In the genomic region with DNA sequence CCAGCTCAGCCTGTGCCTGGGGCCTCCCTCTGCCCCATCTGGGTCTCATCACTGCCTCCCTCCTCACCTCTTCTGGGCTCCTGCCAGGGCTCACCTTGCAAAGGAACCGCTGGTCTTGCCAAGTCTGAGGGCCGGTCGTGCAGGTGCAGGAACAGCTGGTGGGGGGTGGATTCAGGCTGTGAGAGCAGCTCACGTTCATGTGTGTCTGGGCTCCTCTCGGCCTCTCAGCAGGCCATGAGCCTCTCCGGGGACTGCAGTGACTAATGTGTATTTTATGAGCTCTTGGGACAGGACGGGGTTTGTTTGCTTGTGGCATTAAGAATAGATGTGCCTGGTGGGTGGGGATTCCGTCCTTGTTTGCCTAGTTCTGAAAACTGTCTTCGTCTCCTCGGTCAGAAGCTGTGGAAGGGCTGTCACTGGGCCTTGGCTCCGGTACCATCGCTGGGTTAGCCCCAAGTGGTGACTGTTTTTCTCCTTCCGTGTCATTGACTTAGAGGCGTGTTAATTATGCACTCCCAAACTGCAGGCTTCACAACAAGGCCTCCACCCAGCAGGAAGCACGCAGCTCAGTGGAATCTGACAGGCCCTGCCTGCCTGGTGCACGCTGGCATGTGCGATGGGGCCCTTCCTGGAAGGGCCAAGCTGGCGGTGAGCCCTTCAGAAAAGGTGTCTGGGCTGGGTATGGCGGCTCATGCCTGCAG, we compare ENCODE assay signal across 9 cellular contexts.
DNase-seq lines count a peak whose midpoint lies in the region; FAIRE-seq and TF ChIP-seq lines count a peak whose summit lies in the region.
"Had no signal": no experiment of that assay in that cellular context is flagged by ENCODE, and none has a peak within 500 bp of the region (broad histone marks: within the 10 kb centered on the region; RNA-seq: fewer than 3 reads in every experiment).

No MANE protein-coding gene starts in this region.

- no peak overlapping the region for H3K9ac ChIP-seq in neuronal stem cell (ENCODE audit: low read depth, low read length, poor library complexity)

- no peaks in the 10 kb centered on the region for H3K27me3 ChIP-seq in neuronal stem cell (ENCODE audit: control insufficient read depth in 3 of 3, insufficient read depth in 3 of 3, low read depth in 1 of 3, low read length in 3 of 3)
- H3K27me3 ChIP-seq: heart right ventricle had no signal

- no peak overlapping the region for H3K4ac ChIP-seq in neuronal stem cell (ENCODE audit: low read length)

- no peaks in the 10 kb centered on the region for H3K9me3 Mint-ChIP-seq in brain
- H3K9me3 Mint-ChIP-seq in activated T-helper 1 cell treated with anti-CD3 and anti-CD28 coated beads, Interleukin-12 subunit alpha, Interleukin-12 subunit beta, Interleukin-2, Interleukin-4 antibody, amounts not matched to agents 30 ng/mL and 10 ng/mL and 1 ng/mL, durations not matched to agents 14 hours and 24 hours and 36 hours: no peaks in the 10 kb centered on the region

- H2AFZ ChIP-seq in neuronal stem cell (ENCODE audit: low read length): no peak overlapping the region

- TF ChIP-seq CTCF in brain (conservative IDR thresholded peaks at IDR 0.05) (no peak), D721Med (IDR thresholded peaks at IDR 0.05; ENCODE audit: insufficient read depth, missing control alignments) (no peak)

- H3K4me3 Mint-ChIP-seq in brain: peak overlapping the region in 1 of 5 experiments; percentile 47
- H3K4me3 Mint-ChIP-seq in activated T-helper 1 cell treated with anti-CD3 and anti-CD28 coated beads, Interleukin-12 subunit alpha, Interleukin-12 subunit beta, Interleukin-2, Interleukin-4 antibody, amounts not matched to agents 30 ng/mL and 10 ng/mL and 1 ng/mL, durations not matched to agents 14 hours and 24 hours and 36 hours: no peak overlapping the region

- H3K27ac ChIP-seq in neuronal stem cell (replicated peaks; ENCODE audit: low read length): peak overlapping the region; percentile 28

- no peak overlapping the region for H2BK12ac ChIP-seq in neuronal stem cell (ENCODE audit: low read length)

- H2AK5ac ChIP-seq in neuronal stem cell (ENCODE audit: low read depth, low read length): peak overlapping the region; percentile 46

- peak overlapping the region; percentile 57 for H3K18ac ChIP-seq in neuronal stem cell (ENCODE audit: low read length)

- H3K36me3 ChIP-seq in neuronal stem cell (replicated peaks in 1 of 2; ENCODE audit: control insufficient read depth in 2 of 2, insufficient read depth in 2 of 2, low read length in 2 of 2): peaks cover 14 to 48% of the 10 kb centered on the region in 2 donors

- peaks cover 9 to 20% of the 10 kb centered on the region in 2 donors for H3K4me1 ChIP-seq in neuronal stem cell (ENCODE audit: control insufficient read depth in 2 of 2, insufficient read depth in 1 of 2, low read depth in 1 of 2, low read length in 2 of 2)

- H3K9me3 ChIP-seq in neuronal stem cell (replicated peaks in 1 of 2; ENCODE audit: control insufficient read depth in 2 of 2, insufficient read depth in 1 of 2, low read depth in 1 of 2, low read length in 2 of 2): no peaks in the 10 kb centered on the region
- H3K9me3 ChIP-seq: heart right ventricle had no signal

- peaks cover 41% of the 10 kb centered on the region for H3K36me3 Mint-ChIP-seq in brain
- H3K36me3 Mint-ChIP-seq in activated T-helper 1 cell treated with anti-CD3 and anti-CD28 coated beads, Interleukin-12 subunit alpha, Interleukin-12 subunit beta, Interleukin-2, Interleukin-4 antibody, amounts not matched to agents 30 ng/mL and 10 ng/mL and 1 ng/mL, durations not matched to agents 14 hours and 24 hours and 36 hours (ENCODE audit: low read depth): peaks cover 3% of the 10 kb centered on the region

- H2BK15ac ChIP-seq in neuronal stem cell (ENCODE audit: low read length): no peak overlapping the region

- DNase-seq in DMS153 treated with DMSO at 0.1 percent for 48 hours (lab: John Stamatoyannopoulos, UW; ENCODE audit: unreplicated experiment): peak; percentile 96
- peak; percentile 97 for DNase-seq in NCI-H187 treated with DMSO at 0.1 percent for 48 hours (lab: John Stamatoyannopoulos, UW)
- no peak for DNase-seq in neuronal stem cell (ENCODE audit: low spot score)
- DNase-seq in activated T-helper 1 cell treated with anti-CD3 and anti-CD28 coated beads, Interleukin-12 subunit alpha, Interleukin-12 subunit beta, Interleukin-2, Interleukin-4 antibody, amounts not matched to agents 30 ng/mL and 10 ng/mL and 1 ng/mL, durations not matched to agents 14 hours and 24 hours and 36 hours (ENCODE audit: low spot score): no peak
- no peak for DNase-seq in stimulated activated CD4-positive, alpha-beta T cell treated with anti-CD3 and anti-CD28 coated beads, Interleukin-4, amount 100 ng/mL, for 4 hours
- no peak for DNase-seq in D721Med (ENCODE audit: insufficient read length, low spot score)
- DNase-seq in HTR-8/SVneo (ENCODE audit: insufficient read length, low spot score): no peak
- DNase-seq: heart right ventricle had no signal

- no peak overlapping the region for H3K14ac ChIP-seq in neuronal stem cell (ENCODE audit: low read length)

- H2BK120ac ChIP-seq in neuronal stem cell (ENCODE audit: low read depth, low read length): no peak overlapping the region

- peaks cover 24% of the 10 kb centered on the region for H3K79me1 ChIP-seq in neuronal stem cell (ENCODE audit: low read depth, low read length)

- peaks cover 57% of the 10 kb centered on the region for H3K4me1 Mint-ChIP-seq in brain
- no peaks in the 10 kb centered on the region for H3K4me1 Mint-ChIP-seq in activated T-helper 1 cell treated with anti-CD3 and anti-CD28 coated beads, Interleukin-12 subunit alpha, Interleukin-12 subunit beta, Interleukin-2, Interleukin-4 antibody, amounts not matched to agents 30 ng/mL and 10 ng/mL and 1 ng/mL, durations not matched to agents 14 hours and 24 hours and 36 hours (ENCODE audit: low read depth)

- H3K4me2 ChIP-seq in neuronal stem cell (ENCODE audit: insufficient read depth, low read length, poor library complexity, severe bottlenecking): no peak overlapping the region

- H3K27ac Mint-ChIP-seq in brain: peak overlapping the region; percentile 78 to 93 (median 90)
- H3K27ac Mint-ChIP-seq in activated T-helper 1 cell treated with anti-CD3 and anti-CD28 coated beads, Interleukin-12 subunit alpha, Interleukin-12 subunit beta, Interleukin-2, Interleukin-4 antibody, amounts not matched to agents 30 ng/mL and 10 ng/mL and 1 ng/mL, durations not matched to agents 14 hours and 24 hours and 36 hours: no peak overlapping the region

- intact Hi-C loops in activated T-helper 1 cell treated with anti-CD3 and anti-CD28 coated beads, Interleukin-12 subunit alpha, Interleukin-12 subunit beta, Interleukin-2, Interleukin-4 antibody, amounts not matched to agents 30 ng/mL and 10 ng/mL and 1 ng/mL, durations not matched to agents 14 hours and 24 hours and 36 hours (cut with micrococcal nuclease): loop anchor here (5.0 kb wide), 1 partner anchor 106 kb away; no protein-coding TSS in a partner anchor

- H3K27me3 Mint-ChIP-seq in brain: no peaks in the 10 kb centered on the region
- no peaks in the 10 kb centered on the region for H3K27me3 Mint-ChIP-seq in activated T-helper 1 cell treated with anti-CD3 and anti-CD28 coated beads, Interleukin-12 subunit alpha, Interleukin-12 subunit beta, Interleukin-2, Interleukin-4 antibody, amounts not matched to agents 30 ng/mL and 10 ng/mL and 1 ng/mL, durations not matched to agents 14 hours and 24 hours and 36 hours (ENCODE audit: insufficient read depth)

- H3K23ac ChIP-seq in neuronal stem cell (ENCODE audit: low read depth, low read length, poor library complexity): peak overlapping the region; percentile 31

- no peak overlapping the region for H4K91ac ChIP-seq in neuronal stem cell (ENCODE audit: low read depth, low read length, poor library complexity)

- no peak overlapping the region for H4K8ac ChIP-seq in neuronal stem cell (ENCODE audit: low read depth, low read length)

- peak overlapping the region; percentile 24 for H2BK5ac ChIP-seq in neuronal stem cell (ENCODE audit: low read length)

- FAIRE-seq in D721Med (lab: Jason Lieb, UNC) (no peak), HTR-8/SVneo (lab: Jason Lieb, UNC) (no peak)

- no CpG with 5 or more reads among the region's 19 CpGs for WGBS in neuronal stem cell (ENCODE audit: extremely low coverage in 2 of 2, insufficient read length in 2 of 2, insufficient replicate concordance in 1 of 2), 2 donors

- no peak overlapping the region for H3K4me3 ChIP-seq in neuronal stem cell (ENCODE audit: low read length in 2 of 2)
- H3K4me3 ChIP-seq: heart right ventricle had no signal

Comparison
In these comparisons a context has a peak if more than half of its experiments do, and no peak if none do; other contexts are left out.
1. DNase-seq: peak in DMS153 treated with DMSO at 0.1 percent for 48 hours (single experiment) and NCI-H187 treated with DMSO at 0.1 percent for 48 hours (single experiment); none in neuronal stem cell (single experiment), activated T-helper 1 cell treated with anti-CD3 and anti-CD28 coated beads, Interleukin-12 subunit alpha, Interleukin-12 subunit beta, Interleukin-2, Interleukin-4 antibody, amounts not matched to agents 30 ng/mL and 10 ng/mL and 1 ng/mL, durations not matched to agents 14 hours and 24 hours and 36 hours (single experiment), stimulated activated CD4-positive, alpha-beta T cell treated with anti-CD3 and anti-CD28 coated beads, Interleukin-4, amount 100 ng/mL, for 4 hours (0 of 2), D721Med (single experiment) and HTR-8/SVneo (single experiment).